ENCODE assay signal across 8 cellular contexts in genomic region chr20:37005062-37005942, GRCh38. TPM values are rescaled to one million over a fixed set of nuclear protein-coding genes. Genes with fewer than 3 reads are reported as not detected.
A peak's percentile ranks its signal among the peaks of the same experiment; 100 is the strongest.
DNase-seq lines count a peak whose midpoint lies in the region; ATAC-seq and TF ChIP-seq lines count a peak whose summit lies in the region.
"Not testable (repeated sequence)": the region's sequence is repeated elsewhere in the genome, so short reads cannot be mapped to it uniquely, and the experiment has no call there.

No MANE protein-coding gene starts in this region.

- H3K9me3 Mint-ChIP-seq in CD14-positive monocyte; activated CD8-positive, alpha-beta T cell treated with anti-CD3 and anti-CD28 coated beads, Interleukin-2, amount 10 ng/mL, durations not matched to agents 7 days and 5 days (ENCODE audit: insufficient read depth); stimulated activated naive B cell treated with anti-CD40 and anti-IgM and Interleukin-4, amounts not matched to agents 10 μg/mL and 1 μg/mL and 100 μg/mL, for 72 hours: not testable (repeated sequence)

- DNase-seq in CD14-positive monocyte (ENCODE audit: low spot score) (peak; percentile 57), GM20000 (ENCODE audit: low spot score) (peak; percentile 54), NOMO-1 treated with DMSO at 0.1 percent for 48 hours (lab: John Stamatoyannopoulos, UW; ENCODE audit: unreplicated experiment) (peak; percentile 98), medulla oblongata (ENCODE audit: extremely low spot score) (peak; percentile 50)
- DNase-seq in activated CD8-positive, alpha-beta T cell treated with anti-CD3 and anti-CD28 coated beads, Interleukin-2, amount 10 ng/mL, durations not matched to agents 7 days and 5 days; Right ventricle myocardium inferior (ENCODE audit: missing footprints); stimulated activated naive B cell treated with anti-CD40 and anti-IgM and Interleukin-4, amounts not matched to agents 10 μg/mL and 1 μg/mL and 100 μg/mL, for 72 hours: not testable (repeated sequence)

- H3K4me3 Mint-ChIP-seq in CD14-positive monocyte = peak overlapping the region; percentile 6 to 68
- not testable (repeated sequence) for H3K4me3 Mint-ChIP-seq in activated CD8-positive, alpha-beta T cell treated with anti-CD3 and anti-CD28 coated beads, Interleukin-2, amount 10 ng/mL, durations not matched to agents 7 days and 5 days; stimulated activated naive B cell treated with anti-CD40 and anti-IgM and Interleukin-4, amounts not matched to agents 10 μg/mL and 1 μg/mL and 100 μg/mL, for 72 hours

- CTCF ChIA-PET in activated CD8-positive, alpha-beta T cell treated with anti-CD3 and anti-CD28 coated beads, Interleukin-2, amount 10 ng/mL, durations not matched to agents 7 days and 5 days (lab: Charles Lee) = not testable (repeated sequence)

- H4K20me1 ChIP-seq in SU-DHL-6 (ENCODE audit: low read depth, low read length) = not testable (repeated sequence)

- not testable (repeated sequence) for H3K9me3 ChIP-seq in SU-DHL-6 (ENCODE audit: insufficient read depth, low read length)

- intact Hi-C loops in CD14-positive monocyte (cut with micrococcal nuclease); Right ventricle myocardium inferior (cut with DNase I): not testable (repeated sequence)

- not testable (repeated sequence) for H3K9ac ChIP-seq in SU-DHL-6 (ENCODE audit: low read length)

- H3K27me3 ChIP-seq in SU-DHL-6 (ENCODE audit: low read length) = not testable (repeated sequence)

- not testable (repeated sequence) for ATAC-seq in activated CD8-positive, alpha-beta T cell treated with anti-CD3 and anti-CD28 coated beads, Interleukin-2, amount 10 ng/mL, durations not matched to agents 7 days and 5 days
- peak; percentile 66 for ATAC-seq in Right ventricle myocardium inferior
- ATAC-seq in stimulated activated naive B cell treated with anti-CD40 and anti-IgM and Interleukin-4, amounts not matched to agents 10 μg/mL and 1 μg/mL and 100 μg/mL, for 72 hours (replicated peaks) = peak; percentile 97

- peaks cover 19% of the 10 kb centered on the region; the same call in 1 of the 2 replicates for H3K36me3 ChIP-seq in SU-DHL-6 (ENCODE audit: low read length)

- H3K27ac ChIP-seq in SU-DHL-6 (ENCODE audit: low read depth, low read length) = peak overlapping the region; percentile 14

- peaks cover 54% of the 10 kb centered on the region for H3K4me1 Mint-ChIP-seq in CD14-positive monocyte
- peaks cover 34% of the 10 kb centered on the region for H3K4me1 Mint-ChIP-seq in activated CD8-positive, alpha-beta T cell treated with anti-CD3 and anti-CD28 coated beads, Interleukin-2, amount 10 ng/mL, durations not matched to agents 7 days and 5 days (ENCODE audit: low read depth)
- H3K4me1 Mint-ChIP-seq in stimulated activated naive B cell treated with anti-CD40 and anti-IgM and Interleukin-4, amounts not matched to agents 10 μg/mL and 1 μg/mL and 100 μg/mL, for 72 hours = peaks cover 18 to 36% of the 10 kb centered on the region in 2 donors

- H3K4me3 ChIP-seq in SU-DHL-6 (ENCODE audit: insufficient read depth, low read length, poor library complexity, severe bottlenecking) = not testable (repeated sequence)

- H3K4me2 ChIP-seq in SU-DHL-6 (ENCODE audit: low read depth, low read length, poor library complexity, severe bottlenecking) = not testable (repeated sequence)

- H3K27me3 Mint-ChIP-seq in CD14-positive monocyte (ENCODE audit: low read depth in 3 of 3); activated CD8-positive, alpha-beta T cell treated with anti-CD3 and anti-CD28 coated beads, Interleukin-2, amount 10 ng/mL, durations not matched to agents 7 days and 5 days (ENCODE audit: low read depth); stimulated activated naive B cell treated with anti-CD40 and anti-IgM and Interleukin-4, amounts not matched to agents 10 μg/mL and 1 μg/mL and 100 μg/mL, for 72 hours: not testable (repeated sequence)

- H3K27ac Mint-ChIP-seq in CD14-positive monocyte = peak overlapping the region; percentile 97 to 99 (median 98)
- peak overlapping the region; percentile 2 for H3K27ac Mint-ChIP-seq in activated CD8-positive, alpha-beta T cell treated with anti-CD3 and anti-CD28 coated beads, Interleukin-2, amount 10 ng/mL, durations not matched to agents 7 days and 5 days
- peak overlapping the region; percentile 62 for H3K27ac Mint-ChIP-seq in stimulated activated naive B cell treated with anti-CD40 and anti-IgM and Interleukin-4, amounts not matched to agents 10 μg/mL and 1 μg/mL and 100 μg/mL, for 72 hours

- H2AFZ ChIP-seq in SU-DHL-6 (ENCODE audit: low read depth, low read length, severe bottlenecking) = not testable (repeated sequence)

- H3K9me2 ChIP-seq in SU-DHL-6 (replicated peaks; ENCODE audit: insufficient read depth, low read length) = not testable (repeated sequence)

- H3F3A ChIP-seq in SU-DHL-6 (ENCODE audit: insufficient read depth) = peaks cover 15% of the 10 kb centered on the region; the same call in 1 of the 2 replicates

- POLR2A ChIA-PET in activated CD8-positive, alpha-beta T cell treated with anti-CD3 and anti-CD28 coated beads, Interleukin-2, amount 10 ng/mL, durations not matched to agents 7 days and 5 days (lab: Charles Lee) = interaction anchor here (1.1 kb wide), 2 partner anchors 24 to 90 kb away, joined by 3 to 6 read pairs; partner anchors contain the start of gene RBL1

- peaks cover 8 to 11% of the 10 kb centered on the region in 2 donors for H3K36me3 Mint-ChIP-seq in CD14-positive monocyte
- H3K36me3 Mint-ChIP-seq in activated CD8-positive, alpha-beta T cell treated with anti-CD3 and anti-CD28 coated beads, Interleukin-2, amount 10 ng/mL, durations not matched to agents 7 days and 5 days (ENCODE audit: low read depth) = peaks cover 42% of the 10 kb centered on the region
- H3K36me3 Mint-ChIP-seq in stimulated activated naive B cell treated with anti-CD40 and anti-IgM and Interleukin-4, amounts not matched to agents 10 μg/mL and 1 μg/mL and 100 μg/mL, for 72 hours = peaks cover 13 to 17% of the 10 kb centered on the region in 2 donors

- not testable (repeated sequence) for H3K79me2 ChIP-seq in SU-DHL-6 (ENCODE audit: insufficient read depth, low read length)

- TF ChIP-seq CTCF in CD14-positive monocyte (IDR thresholded peaks at IDR 0.05); GM20000 (IDR thresholded peaks at IDR 0.05; ENCODE audit: extremely low read depth, missing control alignments); SU-DHL-6 (IDR thresholded peaks at IDR 0.05; ENCODE audit: insufficient read depth, low read length, poor library complexity, severe bottlenecking): not testable (repeated sequence)

RNA-seq across cellular contexts. Expression of gene SAMHD1, which starts 53.8 kb away (rescaled TPM):
- polyA plus RNA-seq in CD14-positive monocyte = 100 to 1,000 TPM; 590 to 796 TPM
- total RNA-seq in activated CD8-positive, alpha-beta T cell treated with anti-CD3 and anti-CD28 coated beads, Interleukin-2, amount 10 ng/mL, durations not matched to agents 7 days and 5 days = 100 to 1,000 TPM; 318 to 346 TPM
- total RNA-seq in Right ventricle myocardium inferior = 52.2 TPM

Comparison
In these comparisons a context has a peak if more than half of its experiments do, and no peak if none do; other contexts are left out.
1. H3K27ac Mint-ChIP-seq: peak in every context shown above with its lines; median percentile 98 in CD14-positive monocyte; 62 in stimulated activated naive B cell treated with anti-CD40 and anti-IgM and Interleukin-4, amounts not matched to agents 10 μg/mL and 1 μg/mL and 100 μg/mL, for 72 hours; 2 in activated CD8-positive, alpha-beta T cell treated with anti-CD3 and anti-CD28 coated beads, Interleukin-2, amount 10 ng/mL, durations not matched to agents 7 days and 5 days.